Comparison of ENCODE assay signal across 1 cellular context in genomic region chr4:176841730-176842129, GRCh38.
A peak's percentile ranks its signal among the peaks of the same experiment; 100 is the strongest.
TF ChIP-seq lines count a peak whose summit lies in the region.

No MANE protein-coding gene starts in this region.

TF ChIP-seq in A549, 52 proteins besides CTCF, POLR2A, EP300 and RAD21 (continued from another document):
- TF ChIP-seq HOXB13 (CRISPR knock-in tag; IDR thresholded peaks at IDR 0.05; ENCODE audit: low read depth) (no peak), FOXS1 (CRISPR knock-in tag; IDR thresholded peaks at IDR 0.05) (no peak), ZC3H11A (IDR thresholded peaks at IDR 0.05) (no peak), SREBF2 (IDR thresholded peaks at IDR 0.05) (no peak), JUNB (IDR thresholded peaks at IDR 0.05) (0 out of 2 replicates have a peak, but pooled peaks have one; percentile 25), PHF8 (IDR thresholded peaks at IDR 0.05; ENCODE audit: borderline replicate concordance, low read depth) (no peak)
